In the genomic region with DNA sequence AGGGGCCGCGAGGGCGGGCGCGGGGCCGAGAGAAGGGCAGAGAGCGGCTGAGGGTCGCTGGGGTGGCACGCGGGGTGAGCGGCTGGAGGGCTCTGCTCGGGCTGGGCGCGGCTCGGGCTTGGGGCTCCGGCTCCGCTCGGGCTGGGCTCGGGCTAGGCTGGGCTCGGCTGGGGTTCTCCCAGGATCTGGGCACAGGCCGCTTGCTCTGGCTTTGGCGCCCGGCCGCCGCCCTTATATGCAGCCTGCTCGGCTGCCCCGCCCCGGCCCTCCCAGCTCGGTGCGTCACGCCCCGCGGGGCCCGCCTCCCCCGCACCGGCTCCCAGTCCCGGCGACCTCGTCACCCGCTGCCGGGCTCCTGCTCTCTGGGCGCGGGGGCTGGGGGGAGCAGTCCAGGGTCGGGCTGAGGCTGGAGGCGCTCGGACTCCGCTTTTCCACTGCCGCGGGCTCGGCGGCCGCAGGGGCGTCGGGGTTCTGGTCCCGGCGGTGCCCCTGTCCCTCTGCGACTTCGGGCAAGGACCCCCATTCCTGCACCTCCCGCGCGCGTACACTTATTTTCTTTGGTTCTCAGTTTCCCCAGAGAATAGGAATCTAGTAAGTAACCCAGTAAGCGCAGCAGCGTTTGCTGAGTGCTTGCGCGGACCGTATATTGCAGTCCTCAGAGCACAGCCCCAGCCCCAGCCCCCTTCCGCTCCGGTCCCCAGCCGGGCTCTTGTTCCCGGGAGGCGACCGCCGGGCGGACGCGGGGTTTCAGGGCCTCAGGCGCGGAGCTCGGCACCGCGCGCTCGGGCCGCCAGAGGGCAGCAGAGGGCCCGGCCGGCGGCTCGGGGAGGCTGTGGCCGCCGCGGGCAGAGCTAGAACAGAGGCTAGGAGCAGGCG, we compare ENCODE assay signal across 8 cellular contexts. TPM values are rescaled to one million over a fixed set of nuclear protein-coding genes. Genes with fewer than 3 reads are reported as not detected.
DNase-seq lines count a peak whose midpoint lies in the region; ATAC-seq and TF ChIP-seq lines count a peak whose summit lies in the region.

A gene with protein sequence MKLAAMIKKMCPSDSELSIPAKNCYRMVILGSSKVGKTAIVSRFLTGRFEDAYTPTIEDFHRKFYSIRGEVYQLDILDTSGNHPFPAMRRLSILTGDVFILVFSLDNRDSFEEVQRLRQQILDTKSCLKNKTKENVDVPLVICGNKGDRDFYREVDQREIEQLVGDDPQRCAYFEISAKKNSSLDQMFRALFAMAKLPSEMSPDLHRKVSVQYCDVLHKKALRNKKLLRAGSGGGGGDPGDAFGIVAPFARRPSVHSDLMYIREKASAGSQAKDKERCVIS (minus strand): TSS at position 207 of the 876 bp plus-strand sequence. CDS start 214 bp downstream, outside the sequence.

- no peaks in the 10 kb centered on the region for H3K9me3 ChIP-seq in CD8-positive, alpha-beta memory T cell (ENCODE audit: low read length)
- H3K9me3 ChIP-seq in SJCRH30 (replicated peaks) (peaks cover 3% of the 10 kb centered on the region; the same call in 1 of the 2 replicates), suprapubic skin (no peaks in the 10 kb centered on the region)

- peaks cover 0 to 14% (median 0%) of the 10 kb centered on the region in 3 donors for H3K36me3 Mint-ChIP-seq in CD8-positive, alpha-beta memory T cell
- H3K36me3 Mint-ChIP-seq in activated naive CD4-positive, alpha-beta T cell treated with anti-CD3 and anti-CD28 coated beads, Interleukin-2, amount 10 ng/mL, durations not matched to agents 7 days and 5 days: peaks cover 14% of the 10 kb centered on the region

- DNase-seq in CD8-positive, alpha-beta memory T cell: peak; percentile 70 to 82 (median 77)
- peak; percentile 42 for DNase-seq in Jurkat, Clone E6-1 (ENCODE audit: low read depth, low spot score)
- peak; percentile 57 to 74 for DNase-seq in SJCRH30
- DNase-seq in activated naive CD4-positive, alpha-beta T cell treated with anti-CD3 and anti-CD28 coated beads, Interleukin-2, amount 10 ng/mL, durations not matched to agents 7 days and 5 days: peak; percentile 86
- peak; percentile 86 for DNase-seq in globus pallidus (ENCODE audit: low spot score)
- DNase-seq in omental fat pad (ENCODE audit: low spot score): peak; percentile 66
- DNase-seq in suprapubic skin (ENCODE audit: low spot score in 2 of 2): peak; percentile 94 to 95

- CTCF ChIA-PET in CD8-positive, alpha-beta memory T cell (lab: Charles Lee): interaction anchor here (0.5 to 3.6 kb wide), 40 partner anchors 9 to 1266 kb away, joined by 3 to 71 read pairs (median 4); partner anchors contain the start of gene PEMT
- CTCF ChIA-PET in activated naive CD4-positive, alpha-beta T cell treated with anti-CD3 and anti-CD28 coated beads, Interleukin-2, amount 10 ng/mL, durations not matched to agents 7 days and 5 days (lab: Charles Lee): interaction anchor here (0.6 to 3.2 kb wide), 25 partner anchors 8 to 176 kb away, joined by 3 to 33 read pairs (median 4); no protein-coding TSS in a partner anchor

- peak within 1 kb of the TSS; percentile 76 to 92 (median 85) for H3K4me3 Mint-ChIP-seq in CD8-positive, alpha-beta memory T cell
- peak within 1 kb of the TSS; percentile 68 for H3K4me3 Mint-ChIP-seq in activated naive CD4-positive, alpha-beta T cell treated with anti-CD3 and anti-CD28 coated beads, Interleukin-2, amount 10 ng/mL, durations not matched to agents 7 days and 5 days

- H3K27me3 ChIP-seq in CD8-positive, alpha-beta memory T cell (ENCODE audit: insufficient read depth, low read length, poor library complexity, severe bottlenecking): no peaks in the 10 kb centered on the region
- H3K27me3 ChIP-seq in SJCRH30: no peaks in the 10 kb centered on the region
- H3K27me3 ChIP-seq in suprapubic skin: no peaks in the 10 kb centered on the region

- peak in 2 of 3 donors; percentile 59 to 79 for TF ChIP-seq CTCF in omental fat pad (IDR thresholded peaks at IDR 0.05)
- peak; percentile 92 to 99 for TF ChIP-seq CTCF in suprapubic skin (IDR thresholded peaks at IDR 0.05)

- POLR2A ChIA-PET in CD8-positive, alpha-beta memory T cell (lab: Charles Lee): interaction anchor here (0.6 to 1.1 kb wide), 4 partner anchors 9 to 146 kb away, joined by 3 to 5 read pairs (median 4); no protein-coding TSS in a partner anchor

- no peaks in the 10 kb centered on the region for H3K9me3 Mint-ChIP-seq in CD8-positive, alpha-beta memory T cell
- H3K9me3 Mint-ChIP-seq in activated naive CD4-positive, alpha-beta T cell treated with anti-CD3 and anti-CD28 coated beads, Interleukin-2, amount 10 ng/mL, durations not matched to agents 7 days and 5 days: no peaks in the 10 kb centered on the region

- no peak within 1 kb of the TSS for H3K27ac ChIP-seq in CD8-positive, alpha-beta memory T cell (ENCODE audit: low read depth, low read length)
- H3K27ac ChIP-seq in SJCRH30 (no peak within 1 kb of the TSS), suprapubic skin (peak within 1 kb of the TSS; percentile 69)

- peak within 1 kb of the TSS; percentile 63 for H3K4me3 ChIP-seq in CD8-positive, alpha-beta memory T cell (ENCODE audit: low read length)
- peak within 1 kb of the TSS; percentile 62 for H3K4me3 ChIP-seq in Jurkat, Clone E6-1 (ENCODE audit: low read length)
- H3K4me3 ChIP-seq in SJCRH30 (no peak within 1 kb of the TSS), suprapubic skin (peak within 1 kb of the TSS; percentile 58)

- peak within 1 kb of the TSS in 4 of 8 donors; percentile 16 to 84 (median 76) for H3K27ac Mint-ChIP-seq in CD8-positive, alpha-beta memory T cell
- peak within 1 kb of the TSS; percentile 28 for H3K27ac Mint-ChIP-seq in activated naive CD4-positive, alpha-beta T cell treated with anti-CD3 and anti-CD28 coated beads, Interleukin-2, amount 10 ng/mL, durations not matched to agents 7 days and 5 days

- TF ChIP-seq POLR2A in suprapubic skin (IDR thresholded peaks at IDR 0.05): peak; percentile 91 to 99

- 0% methylated on average over 35 of the region's 93 CpGs for WGBS in suprapubic skin

- no peaks in the 10 kb centered on the region for H3K36me3 ChIP-seq in CD8-positive, alpha-beta memory T cell (ENCODE audit: insufficient read depth, low read length)
- H3K36me3 ChIP-seq in SJCRH30: peaks cover 31% of the 10 kb centered on the region
- peaks cover 9% of the 10 kb centered on the region for H3K36me3 ChIP-seq in suprapubic skin

- peak; percentile 62 for ATAC-seq in GM21447 (IDR thresholded peaks at IDR 0.05; ENCODE audit: unreplicated experiment)
- ATAC-seq in omental fat pad (ENCODE audit: low FRiP score): peak; percentile 88

- TF ChIP-seq EP300 in suprapubic skin (IDR thresholded peaks at IDR 0.05): no peak

- H3K4me1 Mint-ChIP-seq in CD8-positive, alpha-beta memory T cell: peaks cover 11 to 25% (median 11%) of the 10 kb centered on the region in 3 donors
- peaks cover 18% of the 10 kb centered on the region for H3K4me1 Mint-ChIP-seq in activated naive CD4-positive, alpha-beta T cell treated with anti-CD3 and anti-CD28 coated beads, Interleukin-2, amount 10 ng/mL, durations not matched to agents 7 days and 5 days

- H3K4me1 ChIP-seq in CD8-positive, alpha-beta memory T cell (ENCODE audit: insufficient read depth, low read length): peaks cover 10% of the 10 kb centered on the region
- no peaks in the 10 kb centered on the region for H3K4me1 ChIP-seq in SJCRH30
- peaks cover 48% of the 10 kb centered on the region for H3K4me1 ChIP-seq in suprapubic skin

- H3K27me3 Mint-ChIP-seq in CD8-positive, alpha-beta memory T cell: peaks cover 5 to 7% of the 10 kb centered on the region in 2 donors
- peaks cover 56% of the 10 kb centered on the region for H3K27me3 Mint-ChIP-seq in activated naive CD4-positive, alpha-beta T cell treated with anti-CD3 and anti-CD28 coated beads, Interleukin-2, amount 10 ng/mL, durations not matched to agents 7 days and 5 days

RNA-seq across cellular contexts. Expression of the gene that starts here (rescaled TPM):
- total RNA-seq in CD8-positive, alpha-beta memory T cell: 1 to 10 TPM; 1.0 to 1.1 TPM
- 1.0 TPM for polyA plus RNA-seq in CD8-positive, alpha-beta memory T cell
- polyA plus RNA-seq in Jurkat, Clone E6-1 (2012; ENCODE audit: insufficient read depth, insufficient read length): not detected
- not detected in 2 replicates for total RNA-seq in SJCRH30 (2014; rRNA removed; shearing (Covaris generic))
- 100 to 1,000 TPM in 3 of 4 donors, 10 to 100 TPM in 1; 76.9 to 413 (median 322) TPM for total RNA-seq in omental fat pad
- 10 to 100 TPM; 11.7 to 31.1 (median 21.5) TPM for total RNA-seq in suprapubic skin

Comparison
In these comparisons a context has a peak if more than half of its experiments do, and no peak if none do; other contexts are left out.
1. RNA of the gene that starts here (total RNA-seq): 76.9 to 413 TPM in omental fat pad and 11.7 to 31.1 TPM in suprapubic skin; 1.0 to 1.1 TPM in CD8-positive, alpha-beta memory T cell and not detected in SJCRH30; every median in the first group is over 4 times any median in the second.
2. Peak in DNase-seq in SJCRH30; RNA of the gene not detected or under 1 TPM.
3. DNase-seq: peak in every context shown above with its lines; median percentile 94 in suprapubic skin; 86 in activated naive CD4-positive, alpha-beta T cell treated with anti-CD3 and anti-CD28 coated beads, Interleukin-2, amount 10 ng/mL, durations not matched to agents 7 days and 5 days; 86 in globus pallidus; 77 in CD8-positive, alpha-beta memory T cell; 66 in omental fat pad; 66 in SJCRH30; 42 in Jurkat, Clone E6-1.